ENCODE assay signal across 15 cellular contexts in genomic region chr12:53060064-53060720, GRCh38. TPM values are rescaled to one million over a fixed set of nuclear protein-coding genes. Genes with fewer than 3 reads are reported as not detected.
A peak's percentile ranks its signal among the peaks of the same experiment; 100 is the strongest.
DNase-seq lines count a peak whose midpoint lies in the region; ATAC-seq and TF ChIP-seq lines count a peak whose summit lies in the region.
"Had no signal": no experiment of that assay in that cellular context is flagged by ENCODE, and none has a peak within 500 bp of the region (broad histone marks: within the 10 kb centered on the region; RNA-seq: fewer than 3 reads in every experiment).

No MANE protein-coding gene starts in this region.

- no peak overlapping the region for H3K27ac ChIP-seq in neural progenitor cell
- peak overlapping the region; percentile 93 to 99 for H3K27ac ChIP-seq in tibial artery
- H3K27ac ChIP-seq: SK-N-MC had no signal

- H2AFZ ChIP-seq in neural progenitor cell (replicated peaks): no peak overlapping the region

- no peak overlapping the region for H3K9ac ChIP-seq in neural progenitor cell

- H3F3A ChIP-seq in neural progenitor cell (ENCODE audit: low read depth): no peaks in the 10 kb centered on the region

- CTCF ChIA-PET in activated CD4-positive, alpha-beta memory T cell treated with anti-CD3 and anti-CD28 coated beads for 36 hours (lab: Charles Lee): interaction anchor here (0.8 kb wide), 1 partner anchor 12 kb away, joined by 3 read pairs; no protein-coding TSS in a partner anchor

- H4K20me1 ChIP-seq in neural progenitor cell (ENCODE audit: low read depth): no peaks in the 10 kb centered on the region

- H3K4me3 ChIP-seq in neural progenitor cell (no peak overlapping the region), tibial artery (no peak overlapping the region)
- H3K4me3 ChIP-seq: SK-N-MC, skin epidermis had no signal

- H3K27me3 ChIP-seq in neural progenitor cell (peaks cover 9% of the 10 kb centered on the region), tibial artery (no peaks in the 10 kb centered on the region)

- TF ChIP-seq CTCF in neural progenitor cell (IDR thresholded peaks at IDR 0.05) (no peak), tibial artery (IDR thresholded peaks at IDR 0.05) (no peak)

- H3K4me1 Mint-ChIP-seq in neural progenitor cell: peaks cover 5% of the 10 kb centered on the region
- H3K4me1 Mint-ChIP-seq in activated CD4-positive, alpha-beta memory T cell treated with anti-CD3 and anti-CD28 coated beads for 36 hours (ENCODE audit: low read depth): no peaks in the 10 kb centered on the region

- H3K9me3 Mint-ChIP-seq in neural progenitor cell: no peaks in the 10 kb centered on the region
- H3K9me3 Mint-ChIP-seq in activated CD4-positive, alpha-beta memory T cell treated with anti-CD3 and anti-CD28 coated beads for 36 hours: no peaks in the 10 kb centered on the region
- H3K9me3 Mint-ChIP-seq: activated naive CD4-positive, alpha-beta T cell treated with anti-CD3 and anti-CD28 coated beads, Interleukin-2, amount 10 ng/mL, durations not matched to agents 7 days and 5 days; central memory CD8-positive, alpha-beta T cell; naive thymus-derived CD4-positive, alpha-beta T cell had no signal

- peaks cover 10% of the 10 kb centered on the region for H3K27me3 Mint-ChIP-seq in neural progenitor cell (ENCODE audit: insufficient read depth, low read depth)
- no peaks in the 10 kb centered on the region for H3K27me3 Mint-ChIP-seq in activated CD4-positive, alpha-beta memory T cell treated with anti-CD3 and anti-CD28 coated beads for 36 hours
- H3K27me3 Mint-ChIP-seq: central memory CD8-positive, alpha-beta T cell; naive thymus-derived CD4-positive, alpha-beta T cell had no signal

- no peaks in the 10 kb centered on the region for H3K9me3 ChIP-seq in neural progenitor cell (ENCODE audit: low read depth)
- H3K9me3 ChIP-seq in tibial artery: no peaks in the 10 kb centered on the region

- H3K27ac Mint-ChIP-seq in neural progenitor cell: peak overlapping the region; percentile 94
- H3K27ac Mint-ChIP-seq in activated CD4-positive, alpha-beta memory T cell treated with anti-CD3 and anti-CD28 coated beads for 36 hours: no peak overlapping the region
- H3K27ac Mint-ChIP-seq: activated naive CD4-positive, alpha-beta T cell treated with anti-CD3 and anti-CD28 coated beads, Interleukin-2, amount 10 ng/mL, durations not matched to agents 7 days and 5 days had no signal

- peak; percentile 54 for DNase-seq in activated effector memory CD4-positive, alpha-beta T cell treated with anti-CD3 and anti-CD28 coated beads, Interleukin-2, amount 50 U/mL, for 16 hours
- no peak for DNase-seq in activated effector memory CD4-positive, alpha-beta T cell treated with Interleukin-2 at 50 U/mL for 16 hours
- no peak for DNase-seq in neural progenitor cell (ENCODE audit: low spot score)
- no peak for DNase-seq in tibial artery
- DNase-seq in activated CD4-positive, alpha-beta memory T cell treated with anti-CD3 and anti-CD28 coated beads for 36 hours: no peak
- DNase-seq: activated naive CD4-positive, alpha-beta T cell treated with anti-CD3 and anti-CD28 coated beads, Interleukin-2, amount 10 ng/mL, durations not matched to agents 7 days and 5 days; KBM-7; naive thymus-derived CD4-positive, alpha-beta T cell had no signal

- POLR2A ChIA-PET in activated CD4-positive, alpha-beta memory T cell treated with anti-CD3 and anti-CD28 coated beads for 36 hours (lab: Charles Lee): interaction anchor here (1.1 kb wide), 1 partner anchor 8 kb away, joined by 3 read pairs; no protein-coding TSS in a partner anchor

- no peak overlapping the region for H3K4me3 Mint-ChIP-seq in neural progenitor cell
- no peak overlapping the region for H3K4me3 Mint-ChIP-seq in activated CD4-positive, alpha-beta memory T cell treated with anti-CD3 and anti-CD28 coated beads for 36 hours
- H3K4me3 Mint-ChIP-seq: activated naive CD4-positive, alpha-beta T cell treated with anti-CD3 and anti-CD28 coated beads, Interleukin-2, amount 10 ng/mL, durations not matched to agents 7 days and 5 days; central memory CD8-positive, alpha-beta T cell; naive thymus-derived CD4-positive, alpha-beta T cell had no signal

- intact Hi-C loops in tibial artery (cut with DNase I; ENCODE audit: low total_unique reads): no loop called here
- intact Hi-C loops in activated CD4-positive, alpha-beta memory T cell treated with anti-CD3 and anti-CD28 coated beads for 36 hours (cut with micrococcal nuclease): no loop called here

- ATAC-seq in HG02870 (IDR thresholded peaks at IDR 0.05; ENCODE audit: unreplicated experiment): no peak
- ATAC-seq: naive thymus-derived CD4-positive, alpha-beta T cell had no signal

- H3K36me3 ChIP-seq in neural progenitor cell (no peaks in the 10 kb centered on the region), tibial artery (peaks cover 76 to 92% (median 85%) of the 10 kb centered on the region in 3 donors)

- no peak overlapping the region for H3K4me2 ChIP-seq in neural progenitor cell

- H3K79me2 ChIP-seq in neural progenitor cell (ENCODE audit: low read depth): no peaks in the 10 kb centered on the region

- H3K36me3 Mint-ChIP-seq in neural progenitor cell: no peaks in the 10 kb centered on the region
- peaks cover 2% of the 10 kb centered on the region for H3K36me3 Mint-ChIP-seq in activated CD4-positive, alpha-beta memory T cell treated with anti-CD3 and anti-CD28 coated beads for 36 hours

- no peaks in the 10 kb centered on the region for H3K4me1 ChIP-seq in neural progenitor cell
- H3K4me1 ChIP-seq in tibial artery: peaks cover 0 to 76% (median 66%) of the 10 kb centered on the region in 4 donors

RNA-seq across cellular contexts. Expression of gene TNS2, which starts 10.3 kb away (rescaled TPM):
- total RNA-seq in neural progenitor cell (ENCODE audit: low replicate concordance): 0.24 and 0.28 TPM in 2 replicates
- total RNA-seq in activated CD4-positive, alpha-beta memory T cell treated with anti-CD3 and anti-CD28 coated beads for 36 hours: 1 to 10 TPM; 1.8 to 2.4 TPM

RNA-seq across cellular contexts. Expression of gene SPRYD3, which starts 19.0 kb away (rescaled TPM):
- 5.4 and 6.7 TPM in 2 replicates for total RNA-seq in neural progenitor cell (ENCODE audit: low replicate concordance)
- 10 to 100 TPM; 32.8 to 35.4 TPM for total RNA-seq in activated CD4-positive, alpha-beta memory T cell treated with anti-CD3 and anti-CD28 coated beads for 36 hours

RNA-seq across cellular contexts. Expression of gene IGFBP6, which starts 37.3 kb away (rescaled TPM):
- total RNA-seq in neural progenitor cell (ENCODE audit: low replicate concordance): 2.5 and 2.6 TPM in 2 replicates
- total RNA-seq in activated CD4-positive, alpha-beta memory T cell treated with anti-CD3 and anti-CD28 coated beads for 36 hours: 1 to 10 TPM; 4.1 to 4.9 TPM

RNA-seq across cellular contexts. Expression of gene SOAT2, which starts 43.1 kb away (rescaled TPM):
- not detected in 2 replicates for total RNA-seq in neural progenitor cell (ENCODE audit: low replicate concordance)
- 1 to 10 TPM; 1.1 to 1.5 TPM for total RNA-seq in activated CD4-positive, alpha-beta memory T cell treated with anti-CD3 and anti-CD28 coated beads for 36 hours
- total RNA-seq: A673, endothelial cell of umbilical vein, left colon had no signal

RNA-seq across cellular contexts. Expression of gene EIF4B, which starts 53.9 kb away (rescaled TPM):
- 774 and 833 TPM in 2 replicates for total RNA-seq in neural progenitor cell (ENCODE audit: low replicate concordance)
- 100 to 1,000 TPM; 686 to 718 TPM for total RNA-seq in activated CD4-positive, alpha-beta memory T cell treated with anti-CD3 and anti-CD28 coated beads for 36 hours
